ENCODE assay signal across 2 cellular contexts in genomic region chr1:25419338-25419737, GRCh38. TPM values are rescaled to one million over a fixed set of nuclear protein-coding genes. Genes with fewer than 3 reads are reported as not detected.
"Had no signal": no experiment of that assay in that cellular context is flagged by ENCODE, and none has a peak within 500 bp of the region (broad histone marks: within the 10 kb centered on the region; RNA-seq: fewer than 3 reads in every experiment).

No MANE protein-coding gene starts in this region.

RNA-seq across cellular contexts. Expression of gene RHCE, which starts 1.3 kb away (rescaled TPM):
- total RNA-seq: HepG2, HT-29 had no signal
